Comparison of ENCODE assay signal across 8 cellular contexts in the genomic region with DNA sequence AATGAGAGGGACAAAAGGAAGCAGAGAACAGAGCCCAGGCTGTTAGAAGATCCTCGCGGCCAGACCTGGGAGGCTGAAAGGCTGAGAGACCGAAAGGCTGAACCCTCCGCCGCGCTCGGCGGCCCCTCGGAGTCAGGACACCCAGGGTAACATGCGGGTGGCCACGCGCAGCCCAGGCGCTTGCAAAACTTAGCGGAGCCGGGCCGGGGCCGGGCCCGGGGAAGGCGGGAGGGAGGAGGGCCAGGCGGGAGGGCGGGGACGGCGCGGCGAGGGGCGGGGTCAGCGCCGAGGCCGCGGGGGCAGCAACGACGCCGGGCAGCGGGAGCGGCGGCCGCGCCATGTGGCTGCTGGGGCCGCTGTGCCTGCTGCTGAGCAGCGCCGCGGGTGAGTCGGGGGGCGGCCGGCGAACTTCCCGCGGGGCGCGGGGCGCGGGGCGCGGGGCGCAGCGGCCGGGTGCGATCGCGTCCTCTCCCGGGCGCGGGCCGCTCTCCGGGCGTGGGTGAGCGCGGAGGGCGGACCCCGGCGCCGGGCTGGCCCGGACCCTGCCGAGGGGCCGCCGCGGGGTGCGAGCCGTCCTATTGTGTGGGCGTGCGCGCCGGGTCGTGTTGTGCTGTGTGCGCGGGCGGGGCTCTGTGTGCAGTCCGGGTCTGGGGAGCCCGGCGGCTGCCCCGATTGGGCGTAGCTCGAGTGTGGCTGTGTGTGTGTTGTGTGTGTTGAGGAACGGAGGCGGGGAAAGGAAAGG. TPM values are rescaled to one million over a fixed set of nuclear protein-coding genes. Genes with fewer than 3 reads are reported as not detected.
DNase-seq lines count a peak whose midpoint lies in the region; ATAC-seq lines count a peak whose summit lies in the region.

A gene with protein sequence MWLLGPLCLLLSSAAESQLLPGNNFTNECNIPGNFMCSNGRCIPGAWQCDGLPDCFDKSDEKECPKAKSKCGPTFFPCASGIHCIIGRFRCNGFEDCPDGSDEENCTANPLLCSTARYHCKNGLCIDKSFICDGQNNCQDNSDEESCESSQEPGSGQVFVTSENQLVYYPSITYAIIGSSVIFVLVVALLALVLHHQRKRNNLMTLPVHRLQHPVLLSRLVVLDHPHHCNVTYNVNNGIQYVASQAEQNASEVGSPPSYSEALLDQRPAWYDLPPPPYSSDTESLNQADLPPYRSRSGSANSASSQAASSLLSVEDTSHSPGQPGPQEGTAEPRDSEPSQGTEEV (plus strand): TSS at position 302 of the 742 bp plus-strand sequence. CDS start 37 bp downstream, at position 339.

- peak within 1 kb of the TSS; percentile 61 for H3K27ac ChIP-seq in skeletal muscle tissue (ENCODE audit: low read depth, low read length)

- peak; percentile 80 for DNase-seq in G401 (ENCODE audit: low spot score)
- DNase-seq in HCEC 1CT, result peak; percentile 88
- peak; percentile 22 for DNase-seq in NCI-H1092 (lab: John Stamatoyannopoulos, UW)
- peak; percentile 31 for DNase-seq in UCSD-AML1 (lab: John Stamatoyannopoulos, UW; ENCODE audit: unreplicated experiment)
- DNase-seq in central memory CD8-positive, alpha-beta T cell (ENCODE audit: low spot score in 2 of 2), result no peak
- peak; percentile 94 for DNase-seq in iris pigment epithelial cell (ENCODE audit: low read depth)

- no peaks in the 10 kb centered on the region for H3K27me3 ChIP-seq in skeletal muscle tissue (ENCODE audit: control insufficient read depth in 3 of 3, insufficient read depth in 3 of 3, low read length in 3 of 3)

- H3K27me3 Mint-ChIP-seq in central memory CD8-positive, alpha-beta T cell, result peaks cover 58% of the 10 kb centered on the region

- no peaks in the 10 kb centered on the region for H3K9me3 ChIP-seq in skeletal muscle tissue (ENCODE audit: control insufficient read depth in 3 of 3, low read length in 3 of 3)

- H3K4me3 Mint-ChIP-seq in central memory CD8-positive, alpha-beta T cell, result peak within 1 kb of the TSS; percentile 78

- H3K4me1 Mint-ChIP-seq in central memory CD8-positive, alpha-beta T cell, result peaks cover 12% of the 10 kb centered on the region

- peak within 1 kb of the TSS; percentile 78 to 83 (median 79) for H3K4me3 ChIP-seq in skeletal muscle tissue (ENCODE audit: low read length in 3 of 3)

- in situ Hi-C loops in G401 (cut with HindIII; ENCODE audit: low sequenced_read_pairs), result no loop called here

- peak within 1 kb of the TSS; percentile 47 to 83 (median 80) for H3K9ac ChIP-seq in skeletal muscle tissue (ENCODE audit: low read depth in 1 of 3, low read length in 3 of 3)

- no peaks in the 10 kb centered on the region for H3K9me3 Mint-ChIP-seq in central memory CD8-positive, alpha-beta T cell

- peaks cover 2% of the 10 kb centered on the region for H3K36me3 Mint-ChIP-seq in central memory CD8-positive, alpha-beta T cell (ENCODE audit: insufficient read depth)

- H3K4me1 ChIP-seq in skeletal muscle tissue (ENCODE audit: control insufficient read depth in 3 of 3, insufficient read depth in 3 of 3, low read length in 3 of 3), result peaks cover 16 to 25% (median 20%) of the 10 kb centered on the region in 3 donors

- H3K27ac Mint-ChIP-seq in central memory CD8-positive, alpha-beta T cell (ENCODE audit: low read depth), result no peak within 1 kb of the TSS

- H3K36me3 ChIP-seq in skeletal muscle tissue (ENCODE audit: control insufficient read depth in 3 of 3, insufficient read depth in 3 of 3, low read length in 3 of 3), result no peaks in the 10 kb centered on the region

- peak; percentile 28 for ATAC-seq in central memory CD8-positive, alpha-beta T cell (replicated peaks; ENCODE audit: extremely low read depth, poor library complexity, severe bottlenecking)
- no peak for ATAC-seq in GM18870 (IDR thresholded peaks at IDR 0.05; ENCODE audit: unreplicated experiment)

RNA-seq across cellular contexts. Expression of the gene that starts here (rescaled TPM):
- total RNA-seq in G401 (2014; rRNA removed; shearing (Covaris generic)), result 4.5 and 13.0 TPM in 2 replicates
- total RNA-seq in skeletal muscle tissue, result 39.1 TPM

Comparison
In these comparisons a context has a peak if more than half of its experiments do, and no peak if none do; other contexts are left out.
1. DNase-seq: peak in G401 (single experiment), HCEC 1CT (single experiment), NCI-H1092 (single experiment), UCSD-AML1 (single experiment) and iris pigment epithelial cell (single experiment); none in central memory CD8-positive, alpha-beta T cell (0 of 2).